Comparison of ENCODE assay signal across 12 cellular contexts in genomic region chr10:86110156-86110786, GRCh38.
DNase-seq lines count a peak whose midpoint lies in the region; ATAC-seq and TF ChIP-seq lines count a peak whose summit lies in the region.
"Had no signal": no experiment of that assay in that cellular context is flagged by ENCODE, and none has a peak within 500 bp of the region (broad histone marks: within the 10 kb centered on the region; RNA-seq: fewer than 3 reads in every experiment).

No MANE protein-coding gene starts in this region.

- DNase-seq in AG10803 (ENCODE audit: low read depth) (no peak), GM10266 (ENCODE audit: extremely low spot score) (no peak), NAMALWA (ENCODE audit: low spot score) (peak; percentile 15), iPS-NIHi11 (ENCODE audit: low spot score) (peak; percentile 65), NCI-H1417 (lab: John Stamatoyannopoulos, UW) (no peak)
- DNase-seq: activated CD4-positive, alpha-beta memory T cell treated with anti-CD3 and anti-CD28 coated beads, Interleukin-2, amount 10 ng/mL, durations not matched to agents 7 days and 5 days; anterior cingulate cortex; NCI-H345 had no signal

- TF ChIP-seq CTCF in AG10803 (conservative IDR thresholded peaks at IDR 0.05; ENCODE audit: low read length) = 0 out of 2 replicates have a peak, but pooled peaks have one; percentile 9
- peak; percentile 49 for TF ChIP-seq CTCF in GM10266 (IDR thresholded peaks at IDR 0.05; ENCODE audit: control insufficient read depth, insufficient read depth, low read depth, missing control alignments)

- H3K4me3 ChIP-seq in AG10803 (ENCODE audit: low read length) = no peak overlapping the region
- H3K4me3 ChIP-seq: BLaER1 had no signal

- ATAC-seq in HG02938 (IDR thresholded peaks at IDR 0.05; ENCODE audit: unreplicated experiment) (no peak), GM21825 (IDR thresholded peaks at IDR 0.05; ENCODE audit: unreplicated experiment) (no peak), GM18909 (IDR thresholded peaks at IDR 0.05; ENCODE audit: poor library complexity, unreplicated experiment) (no peak)

Comparison
In these comparisons a context has a peak if more than half of its experiments do, and no peak if none do; other contexts are left out.
1. DNase-seq: peak in NAMALWA (single experiment) and iPS-NIHi11 (single experiment); none in AG10803 (single experiment), GM10266 (single experiment) and NCI-H1417 (0 of 3).